8 cellular contexts compared by ENCODE assay signal in genomic region chr12:98490491-98491453, GRCh38. TPM values are rescaled to one million over a fixed set of nuclear protein-coding genes. Genes with fewer than 3 reads are reported as not detected.
DNase-seq lines count a peak whose midpoint lies in the region; TF ChIP-seq lines count a peak whose summit lies in the region.

No MANE protein-coding gene starts in this region.

- H3K4me1 ChIP-seq in GM23248 (ENCODE audit: insufficient read depth) (peaks cover 11% of the 10 kb centered on the region), neural progenitor cell (peaks cover 15% of the 10 kb centered on the region), stomach smooth muscle (ENCODE audit: control insufficient read depth, insufficient read depth, low read length) (no peaks in the 10 kb centered on the region)

- in situ Hi-C loops in GM23248 (cut with MboI), result no loop called here

- H3K27me3 ChIP-seq in GM23248 (replicated peaks; ENCODE audit: insufficient read depth), result no peaks in the 10 kb centered on the region
- no peaks in the 10 kb centered on the region for H3K27me3 ChIP-seq in neural progenitor cell
- H3K27me3 ChIP-seq in stomach smooth muscle (ENCODE audit: control insufficient read depth in 1 of 2, insufficient read depth in 2 of 2, low read length in 2 of 2), result no peaks in the 10 kb centered on the region

- no peaks in the 10 kb centered on the region for H3K9me2 ChIP-seq in GM23248 (ENCODE audit: insufficient read depth)

- H3K4me2 ChIP-seq in GM23248 (ENCODE audit: unreplicated experiment) (peak overlapping the region; percentile 62), neural progenitor cell (peak overlapping the region; percentile 67)

- peak overlapping the region; percentile 59 for H3K9ac ChIP-seq in GM23248
- no peak overlapping the region for H3K9ac ChIP-seq in neural progenitor cell
- H3K9ac ChIP-seq in stomach smooth muscle (ENCODE audit: low read length in 2 of 2), result peak overlapping the region; percentile 13 to 14

- no peaks in the 10 kb centered on the region for H3K9me3 Mint-ChIP-seq in neural progenitor cell

- peak; percentile 93 for DNase-seq in EL
- peak; percentile 86 for DNase-seq in GM23248
- peak; percentile 87 for DNase-seq in LHCN-M2 (ENCODE audit: low read depth)
- peak; percentile 90 for DNase-seq in RKO (ENCODE audit: low spot score)
- DNase-seq in activated T-helper 9 cell treated with anti-CD3 and anti-CD28 coated beads, Interleukin-2, amount 50 U/mL, for 16 hours (ENCODE audit: low read depth), result peak; percentile 70
- DNase-seq in fibroblast of villous mesenchyme (ENCODE audit: low read depth), result peak; percentile 89
- peak; percentile 93 for DNase-seq in neural progenitor cell (ENCODE audit: low spot score)

- no peaks in the 10 kb centered on the region for H3K9me3 ChIP-seq in GM23248 (ENCODE audit: low read depth)
- no peaks in the 10 kb centered on the region for H3K9me3 ChIP-seq in neural progenitor cell (ENCODE audit: low read depth)
- no peaks in the 10 kb centered on the region for H3K9me3 ChIP-seq in stomach smooth muscle (ENCODE audit: control insufficient read depth in 2 of 2, low read length in 2 of 2)

- H3K27ac Mint-ChIP-seq in neural progenitor cell, result peak overlapping the region; percentile 100

- H2AFZ ChIP-seq in GM23248 (peak overlapping the region; percentile 98), neural progenitor cell (replicated peaks) (peak overlapping the region; percentile 43)

- H3K36me3 Mint-ChIP-seq in neural progenitor cell, result no peaks in the 10 kb centered on the region

- H4K20me1 ChIP-seq in GM23248 (ENCODE audit: insufficient read depth) (no peaks in the 10 kb centered on the region), neural progenitor cell (ENCODE audit: low read depth) (no peaks in the 10 kb centered on the region)

- H3K27ac ChIP-seq in GM23248 (peak overlapping the region; percentile 65), neural progenitor cell (no peak overlapping the region), stomach smooth muscle (ENCODE audit: low read length) (peak overlapping the region; percentile 33)

- H3K79me2 ChIP-seq in GM23248 (ENCODE audit: insufficient read depth), result no peaks in the 10 kb centered on the region
- H3K79me2 ChIP-seq in neural progenitor cell (ENCODE audit: low read depth), result no peaks in the 10 kb centered on the region

- no peaks in the 10 kb centered on the region for H3F3A ChIP-seq in GM23248 (ENCODE audit: insufficient read depth)
- peaks cover 17% of the 10 kb centered on the region for H3F3A ChIP-seq in neural progenitor cell (ENCODE audit: low read depth)

- H3K36me3 ChIP-seq in GM23248 (ENCODE audit: low read depth) (no peaks in the 10 kb centered on the region), neural progenitor cell (no peaks in the 10 kb centered on the region), stomach smooth muscle (ENCODE audit: control insufficient read depth in 2 of 2, insufficient read depth in 2 of 2, low read length in 2 of 2) (no peaks in the 10 kb centered on the region)

- H3K4me3 ChIP-seq in GM23248, result 0 out of 2 replicates have a peak overlapping the region, but pooled peaks have one; percentile 41
- no peak overlapping the region for H3K4me3 ChIP-seq in fibroblast of villous mesenchyme (ENCODE audit: low read depth, low read length)
- H3K4me3 ChIP-seq in neural progenitor cell, result peak overlapping the region; percentile 8
- no peak overlapping the region for H3K4me3 ChIP-seq in stomach smooth muscle (ENCODE audit: low read length in 2 of 2)

- H3K27me3 Mint-ChIP-seq in neural progenitor cell (ENCODE audit: insufficient read depth, low read depth), result no peaks in the 10 kb centered on the region

- TF ChIP-seq CTCF in fibroblast of villous mesenchyme (IDR thresholded peaks at IDR 0.05; ENCODE audit: insufficient read depth, low read depth, low read length) (peak; percentile 93), neural progenitor cell (IDR thresholded peaks at IDR 0.05) (peak; percentile 96)

- WGBS in GM23248 (ENCODE audit: low coverage in 1 of 2, low lambda C conversion rate in 2 of 2, missing lambda C conversion rate in 2 of 2), 2 experiments, result 23 to 26% methylated on average over 14 of the region's 14 CpGs

- H3K4me1 Mint-ChIP-seq in neural progenitor cell, result peaks cover 24% of the 10 kb centered on the region

- peak overlapping the region; percentile 77 for H3K4me3 Mint-ChIP-seq in neural progenitor cell

RNA-seq across cellular contexts. Expression of gene TMPO, which starts 24.6 kb away (rescaled TPM):
- 67.5 and 68.3 TPM in 2 replicates for total RNA-seq in GM23248 (2014; rRNA removed; shearing (Covaris generic))
- 29.8 and 30.0 TPM in 2 replicates for polyA plus RNA-seq in GM23248 (2016; fragmentation: Nextera tagmentation; extraction: Ambion mirVana)
- 226 and 231 TPM in 2 replicates for total RNA-seq in LHCN-M2 (2014; rRNA removed)
- 33.9 TPM for polyA plus RNA-seq in LHCN-M2 (2012)
- total RNA-seq in fibroblast of villous mesenchyme, result 89.2 and 124 TPM in 2 replicates
- total RNA-seq in neural progenitor cell (ENCODE audit: low replicate concordance), result 364 and 513 TPM in 2 replicates

Comparison
In these comparisons a context has a peak if more than half of its experiments do, and no peak if none do; other contexts are left out.
1. H3K4me3 ChIP-seq: peak in GM23248 (single experiment) and neural progenitor cell (single experiment); none in fibroblast of villous mesenchyme (single experiment) and stomach smooth muscle (0 of 2).
2. Peak in every context shown above with its lines, with median percentiles within 50 percentile points of each other: DNase-seq.